Comparison of ENCODE assay signal across 28 cellular contexts in genomic region chr18:37838086-37838485, GRCh38.
"Had no signal": no experiment of that assay in that cellular context is flagged by ENCODE, and none has a peak within 500 bp of the region (broad histone marks: within the 10 kb centered on the region; RNA-seq: fewer than 3 reads in every experiment).

No MANE protein-coding gene starts in this region.

- H3K4me1 ChIP-seq: parathyroid adenoma, psoas muscle, spleen, suprapubic skin, testis, tibial artery, transverse colon, upper lobe of right lung, uterus had no signal

- H3K27ac ChIP-seq: neural progenitor cell, ovary, parathyroid adenoma, psoas muscle, skin epidermis, spleen, suprapubic skin, testis, tibial artery, transverse colon, upper lobe of right lung, uterus had no signal

- H3K9me3 ChIP-seq: ovary, psoas muscle, suprapubic skin, testis, tibial artery, transverse colon, upper lobe of right lung, uterus had no signal

- H3K27me3 ChIP-seq: neural progenitor cell, ovary, spleen, suprapubic skin, testis, tibial artery, transverse colon, upper lobe of right lung, uterus had no signal

- H3K79me2 ChIP-seq: parathyroid adenoma had no signal

- H3K36me3 ChIP-seq: neural progenitor cell, ovary, spleen, suprapubic skin, tibial artery, transverse colon, upper lobe of right lung, uterus had no signal

- H3K4me2 ChIP-seq: neural progenitor cell, smooth muscle cell had no signal

- H2AFZ ChIP-seq: neural progenitor cell, parathyroid adenoma had no signal

- H3K9ac ChIP-seq: neural progenitor cell, parathyroid adenoma had no signal

- ATAC-seq: natural killer cell; psoas muscle; right cardiac atrium; sciatic nerve; stimulated activated memory B cell treated with anti-CD40 and anti-IgM and Interleukin-4, amounts not matched to agents 10 μg/mL and 1 μg/mL and 100 μg/mL, for 72 hours; stimulated activated naive CD8-positive, alpha-beta T cell treated with anti-CD3 and anti-CD28 coated beads, Interleukin-15, amount 100 ng/mL, for 72 hours; stimulated activated naive CD8-positive, alpha-beta T cell treated with anti-CD3 and anti-CD28 coated beads, Interleukin-15, Interleukin-2, amounts not matched to agents 100 U/mL and 50 U/mL, for 24 hours; upper lobe of right lung had no signal

- DNase-seq: natural killer cell; occipital lobe; ovary; posterior cingulate gyrus; psoas muscle; right cardiac atrium; spleen; stimulated activated CD4-positive, alpha-beta T cell treated with anti-CD3 and anti-CD28 coated beads, Interleukin-12 subunit alpha, Interleukin-12 subunit beta, amount 100 ng/mL, for 4 hours; stimulated activated CD4-positive, alpha-beta T cell treated with anti-CD3 and anti-CD28 coated beads, Interleukin-1b, Interleukin-23, amount 100 ng/mL, for 48 hours; stimulated activated CD4-positive, alpha-beta T cell treated with anti-CD3 and anti-CD28 coated beads, Interleukin-4, amount 100 ng/mL, for 1 hour; stimulated activated CD4-positive, alpha-beta T cell treated with anti-CD3 and anti-CD28 coated beads, Interleukin-4, amount 100 ng/mL, for 4 hours; stimulated activated CD8-positive, alpha-beta memory T cell treated with anti-CD3 and anti-CD28 coated beads, Interleukin-4, amount 100 ng/mL, for 48 hours; stimulated activated naive CD4-positive, alpha-beta T cell; stimulated activated naive CD8-positive, alpha-beta T cell treated with anti-CD3 and anti-CD28 coated beads, Interleukin-15, amount 100 ng/mL, for 72 hours; stimulated activated naive CD8-positive, alpha-beta T cell treated with anti-CD3 and anti-CD28 coated beads, Interleukin-15, Interleukin-2, amounts not matched to agents 100 U/mL and 50 U/mL, for 24 hours; substantia nigra; testis; tibial artery; transverse colon; upper lobe of right lung; uterus had no signal

- H3K4me3 ChIP-seq: neural progenitor cell, ovary, psoas muscle, skin epidermis, smooth muscle cell, spleen, suprapubic skin, testis, tibial artery, transverse colon, upper lobe of right lung, uterus had no signal
